ENCODE assay signal across 16 cellular contexts in the genomic region with DNA sequence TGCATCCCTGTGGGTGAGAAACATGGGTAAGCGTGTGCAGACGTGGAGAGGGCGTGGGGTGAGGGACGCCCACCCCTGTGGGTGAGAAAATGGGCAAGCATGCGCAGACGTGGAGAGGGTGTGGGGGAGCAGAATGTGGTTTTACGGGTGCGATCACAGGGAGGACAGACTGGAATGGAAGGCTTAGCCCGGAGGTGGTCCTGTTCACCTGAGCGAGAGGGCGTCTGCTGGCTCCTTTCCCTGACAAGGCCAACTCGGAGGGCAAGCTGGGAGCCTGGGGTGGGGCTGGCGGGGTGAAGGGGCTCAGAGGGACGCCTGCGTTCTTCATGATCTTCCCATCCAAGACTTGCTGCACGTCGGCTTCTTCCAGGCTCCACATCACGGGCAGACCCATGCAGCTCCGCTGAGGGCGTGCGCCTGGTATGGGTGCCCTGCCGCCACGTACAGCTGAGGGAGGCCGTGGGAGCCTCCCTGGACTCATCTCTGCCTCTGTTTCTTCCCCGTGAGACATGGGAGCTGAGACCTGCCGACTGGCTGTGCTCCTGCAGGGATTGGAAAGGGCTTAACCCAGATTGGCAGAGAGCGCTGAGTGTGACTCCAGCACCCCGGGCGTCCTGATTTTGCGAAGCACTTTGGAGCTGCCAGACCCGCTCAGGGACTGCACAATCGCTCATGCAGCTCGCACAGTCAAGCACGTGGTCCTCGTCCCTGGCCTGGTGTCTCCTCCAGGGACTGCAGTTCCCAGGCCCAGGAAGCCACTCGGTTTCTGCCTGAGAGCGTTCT.
"Had no signal": no experiment of that assay in that cellular context is flagged by ENCODE, and none has a peak within 500 bp of the region (broad histone marks: within the 10 kb centered on the region; RNA-seq: fewer than 3 reads in every experiment).

No MANE protein-coding gene starts in this region.

- H3K4me1 ChIP-seq: pancreas, uterus had no signal

- H3K4me1 Mint-ChIP-seq: activated naive CD8-positive, alpha-beta T cell treated with anti-CD3 and anti-CD28 coated beads for 36 hours; natural killer cell; stimulated activated memory B cell treated with anti-CD40 and anti-IgM and Interleukin-4, amounts not matched to agents 10 μg/mL and 1 μg/mL and 100 μg/mL, for 72 hours had no signal

- H3K36me3 Mint-ChIP-seq: activated naive CD8-positive, alpha-beta T cell treated with anti-CD3 and anti-CD28 coated beads for 36 hours; natural killer cell; stimulated activated memory B cell treated with anti-CD40 and anti-IgM and Interleukin-4, amounts not matched to agents 10 μg/mL and 1 μg/mL and 100 μg/mL, for 72 hours had no signal

- H3K27ac ChIP-seq: cardiac muscle cell, neutrophil, pancreas, uterus, VCaP had no signal

- DNase-seq: activated CD4-positive, alpha-beta T cell treated with anti-CD3 and anti-CD28 coated beads for 1 hour; activated naive CD8-positive, alpha-beta T cell treated with anti-CD3 and anti-CD28 coated beads for 36 hours; amniotic stem cell; effector memory CD8-positive, alpha-beta T cell; mesendoderm; natural killer cell; pancreas; stimulated activated CD4-positive, alpha-beta T cell treated with anti-CD3 and anti-CD28 coated beads, Interleukin-4, amount 100 ng/mL, for 4 hours; T1000; uterus had no signal

- ATAC-seq: effector memory CD8-positive, alpha-beta T cell; natural killer cell; pancreas; sciatic nerve; stimulated activated memory B cell treated with anti-CD40 and anti-IgM and Interleukin-4, amounts not matched to agents 10 μg/mL and 1 μg/mL and 100 μg/mL, for 72 hours had no signal

- H3K4me3 Mint-ChIP-seq: activated naive CD8-positive, alpha-beta T cell treated with anti-CD3 and anti-CD28 coated beads for 36 hours; effector memory CD8-positive, alpha-beta T cell; natural killer cell; stimulated activated memory B cell treated with anti-CD40 and anti-IgM and Interleukin-4, amounts not matched to agents 10 μg/mL and 1 μg/mL and 100 μg/mL, for 72 hours had no signal

- FAIRE-seq: pancreas had no signal

- H3K9me3 ChIP-seq: neutrophil, pancreas, tibial nerve, uterus had no signal

- H3K27me3 ChIP-seq: cardiac muscle cell, neutrophil, pancreas, tibial nerve, uterus had no signal

- H3K27ac Mint-ChIP-seq: activated naive CD8-positive, alpha-beta T cell treated with anti-CD3 and anti-CD28 coated beads for 36 hours; effector memory CD8-positive, alpha-beta T cell; natural killer cell; stimulated activated memory B cell treated with anti-CD40 and anti-IgM and Interleukin-4, amounts not matched to agents 10 μg/mL and 1 μg/mL and 100 μg/mL, for 72 hours had no signal

- H3K9me3 Mint-ChIP-seq: activated naive CD8-positive, alpha-beta T cell treated with anti-CD3 and anti-CD28 coated beads for 36 hours; natural killer cell had no signal
